Comparison of ENCODE assay signal across 1 cellular context in the genomic region with DNA sequence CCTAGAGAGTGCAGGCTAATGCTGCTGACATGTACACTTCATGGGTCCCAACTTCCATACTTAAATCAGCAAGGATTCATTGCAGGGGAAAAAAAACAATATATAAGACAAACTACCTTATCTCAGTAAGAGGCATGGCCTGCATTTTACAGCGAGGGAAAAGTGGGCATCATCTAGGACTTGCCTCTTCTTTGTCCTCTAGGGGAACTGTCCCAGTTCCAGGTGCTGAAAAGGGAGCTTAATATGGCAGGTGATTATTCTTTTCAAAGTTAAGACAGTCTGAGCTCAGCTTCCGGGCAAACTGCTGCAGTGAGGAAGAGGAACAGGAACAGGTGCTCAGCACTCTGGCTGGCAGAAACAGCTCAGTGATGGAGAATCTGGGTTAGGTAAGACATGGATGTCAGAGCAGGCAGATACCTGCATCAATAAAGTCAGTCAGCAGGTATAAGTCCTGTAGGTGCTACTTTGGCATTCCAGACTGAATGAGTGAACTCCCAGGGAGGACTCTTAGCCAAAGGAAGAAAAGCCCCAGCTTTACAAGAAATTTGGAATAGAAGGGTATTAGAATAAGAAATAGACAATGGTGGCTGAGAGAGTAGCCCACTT.
TF ChIP-seq lines count a peak whose summit lies in the region.

No MANE protein-coding gene starts in this region.

TF ChIP-seq in WTC11, 78 proteins besides CTCF, POLR2A, EP300 and RAD21 (continued from another document):
- TF ChIP-seq, protein P1, sequence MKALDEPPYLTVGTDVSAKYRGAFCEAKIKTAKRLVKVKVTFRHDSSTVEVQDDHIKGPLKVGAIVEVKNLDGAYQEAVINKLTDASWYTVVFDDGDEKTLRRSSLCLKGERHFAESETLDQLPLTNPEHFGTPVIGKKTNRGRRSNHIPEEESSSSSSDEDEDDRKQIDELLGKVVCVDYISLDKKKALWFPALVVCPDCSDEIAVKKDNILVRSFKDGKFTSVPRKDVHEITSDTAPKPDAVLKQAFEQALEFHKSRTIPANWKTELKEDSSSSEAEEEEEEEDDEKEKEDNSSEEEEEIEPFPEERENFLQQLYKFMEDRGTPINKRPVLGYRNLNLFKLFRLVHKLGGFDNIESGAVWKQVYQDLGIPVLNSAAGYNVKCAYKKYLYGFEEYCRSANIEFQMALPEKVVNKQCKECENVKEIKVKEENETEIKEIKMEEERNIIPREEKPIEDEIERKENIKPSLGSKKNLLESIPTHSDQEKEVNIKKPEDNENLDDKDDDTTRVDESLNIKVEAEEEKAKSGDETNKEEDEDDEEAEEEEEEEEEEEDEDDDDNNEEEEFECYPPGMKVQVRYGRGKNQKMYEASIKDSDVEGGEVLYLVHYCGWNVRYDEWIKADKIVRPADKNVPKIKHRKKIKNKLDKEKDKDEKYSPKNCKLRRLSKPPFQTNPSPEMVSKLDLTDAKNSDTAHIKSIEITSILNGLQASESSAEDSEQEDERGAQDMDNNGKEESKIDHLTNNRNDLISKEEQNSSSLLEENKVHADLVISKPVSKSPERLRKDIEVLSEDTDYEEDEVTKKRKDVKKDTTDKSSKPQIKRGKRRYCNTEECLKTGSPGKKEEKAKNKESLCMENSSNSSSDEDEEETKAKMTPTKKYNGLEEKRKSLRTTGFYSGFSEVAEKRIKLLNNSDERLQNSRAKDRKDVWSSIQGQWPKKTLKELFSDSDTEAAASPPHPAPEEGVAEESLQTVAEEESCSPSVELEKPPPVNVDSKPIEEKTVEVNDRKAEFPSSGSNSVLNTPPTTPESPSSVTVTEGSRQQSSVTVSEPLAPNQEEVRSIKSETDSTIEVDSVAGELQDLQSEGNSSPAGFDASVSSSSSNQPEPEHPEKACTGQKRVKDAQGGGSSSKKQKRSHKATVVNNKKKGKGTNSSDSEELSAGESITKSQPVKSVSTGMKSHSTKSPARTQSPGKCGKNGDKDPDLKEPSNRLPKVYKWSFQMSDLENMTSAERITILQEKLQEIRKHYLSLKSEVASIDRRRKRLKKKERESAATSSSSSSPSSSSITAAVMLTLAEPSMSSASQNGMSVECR (CRISPR knock-in tag; IDR thresholded peaks at IDR 0.05; ENCODE audit: borderline replicate concordance): 0 out of 2 replicates have a peak, but pooled peaks have one; percentile 32
- TF ChIP-seq SMAD4 (CRISPR knock-in tag; IDR thresholded peaks at IDR 0.05): peak; percentile 55; the same call in 1 of the 2 replicates
- TF ChIP-seq CBFB (CRISPR knock-in tag; IDR thresholded peaks at IDR 0.05; ENCODE audit: low read depth): no peak
- TF ChIP-seq, protein P2, sequence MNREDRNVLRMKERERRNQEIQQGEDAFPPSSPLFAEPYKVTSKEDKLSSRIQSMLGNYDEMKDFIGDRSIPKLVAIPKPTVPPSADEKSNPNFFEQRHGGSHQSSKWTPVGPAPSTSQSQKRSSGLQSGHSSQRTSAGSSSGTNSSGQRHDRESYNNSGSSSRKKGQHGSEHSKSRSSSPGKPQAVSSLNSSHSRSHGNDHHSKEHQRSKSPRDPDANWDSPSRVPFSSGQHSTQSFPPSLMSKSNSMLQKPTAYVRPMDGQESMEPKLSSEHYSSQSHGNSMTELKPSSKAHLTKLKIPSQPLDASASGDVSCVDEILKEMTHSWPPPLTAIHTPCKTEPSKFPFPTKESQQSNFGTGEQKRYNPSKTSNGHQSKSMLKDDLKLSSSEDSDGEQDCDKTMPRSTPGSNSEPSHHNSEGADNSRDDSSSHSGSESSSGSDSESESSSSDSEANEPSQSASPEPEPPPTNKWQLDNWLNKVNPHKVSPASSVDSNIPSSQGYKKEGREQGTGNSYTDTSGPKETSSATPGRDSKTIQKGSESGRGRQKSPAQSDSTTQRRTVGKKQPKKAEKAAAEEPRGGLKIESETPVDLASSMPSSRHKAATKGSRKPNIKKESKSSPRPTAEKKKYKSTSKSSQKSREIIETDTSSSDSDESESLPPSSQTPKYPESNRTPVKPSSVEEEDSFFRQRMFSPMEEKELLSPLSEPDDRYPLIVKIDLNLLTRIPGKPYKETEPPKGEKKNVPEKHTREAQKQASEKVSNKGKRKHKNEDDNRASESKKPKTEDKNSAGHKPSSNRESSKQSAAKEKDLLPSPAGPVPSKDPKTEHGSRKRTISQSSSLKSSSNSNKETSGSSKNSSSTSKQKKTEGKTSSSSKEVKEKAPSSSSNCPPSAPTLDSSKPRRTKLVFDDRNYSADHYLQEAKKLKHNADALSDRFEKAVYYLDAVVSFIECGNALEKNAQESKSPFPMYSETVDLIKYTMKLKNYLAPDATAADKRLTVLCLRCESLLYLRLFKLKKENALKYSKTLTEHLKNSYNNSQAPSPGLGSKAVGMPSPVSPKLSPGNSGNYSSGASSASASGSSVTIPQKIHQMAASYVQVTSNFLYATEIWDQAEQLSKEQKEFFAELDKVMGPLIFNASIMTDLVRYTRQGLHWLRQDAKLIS (CRISPR knock-in tag; IDR thresholded peaks at IDR 0.05; ENCODE audit: borderline replicate concordance): no peak
- TF ChIP-seq ZNF396 (CRISPR knock-in tag; IDR thresholded peaks at IDR 0.05; ENCODE audit: borderline replicate concordance): no peak
- TF ChIP-seq NR3C1 (CRISPR knock-in tag; conservative IDR thresholded peaks at IDR 0.05; ENCODE audit: low read depth): no peak
- TF ChIP-seq, protein P3, sequence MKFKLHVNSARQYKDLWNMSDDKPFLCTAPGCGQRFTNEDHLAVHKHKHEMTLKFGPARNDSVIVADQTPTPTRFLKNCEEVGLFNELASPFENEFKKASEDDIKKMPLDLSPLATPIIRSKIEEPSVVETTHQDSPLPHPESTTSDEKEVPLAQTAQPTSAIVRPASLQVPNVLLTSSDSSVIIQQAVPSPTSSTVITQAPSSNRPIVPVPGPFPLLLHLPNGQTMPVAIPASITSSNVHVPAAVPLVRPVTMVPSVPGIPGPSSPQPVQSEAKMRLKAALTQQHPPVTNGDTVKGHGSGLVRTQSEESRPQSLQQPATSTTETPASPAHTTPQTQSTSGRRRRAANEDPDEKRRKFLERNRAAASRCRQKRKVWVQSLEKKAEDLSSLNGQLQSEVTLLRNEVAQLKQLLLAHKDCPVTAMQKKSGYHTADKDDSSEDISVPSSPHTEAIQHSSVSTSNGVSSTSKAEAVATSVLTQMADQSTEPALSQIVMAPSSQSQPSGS (CRISPR knock-in tag; IDR thresholded peaks at IDR 0.05; ENCODE audit: borderline replicate concordance, low read depth): no peak
- TF ChIP-seq CREB1 (CRISPR knock-in tag; IDR thresholded peaks at IDR 0.05): no peak
- no peak for TF ChIP-seq NR1H2 (CRISPR knock-in tag; IDR thresholded peaks at IDR 0.05)
